ENCODE assay signal across 14 cellular contexts in the genomic region with DNA sequence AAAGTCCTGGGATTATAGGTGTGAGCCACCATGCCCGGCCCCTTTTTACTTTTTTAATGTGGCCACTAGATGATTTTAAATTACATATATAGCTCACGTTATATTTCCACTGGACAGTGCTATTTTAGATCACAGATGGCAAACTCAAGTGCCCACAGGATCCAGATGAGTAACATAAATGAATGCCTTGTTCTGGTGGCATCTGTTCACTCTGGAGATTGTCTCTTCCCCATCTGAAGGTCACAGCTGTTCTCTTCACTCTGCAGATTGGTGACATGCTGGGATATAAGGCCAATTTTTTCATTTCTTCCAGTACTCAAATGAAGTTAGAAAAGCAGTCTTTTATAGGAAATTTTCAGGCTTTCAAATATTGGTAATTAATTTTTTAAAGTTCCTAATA.
DNase-seq lines count a peak whose midpoint lies in the region; ATAC-seq lines count a peak whose summit lies in the region.
"Had no signal": no experiment of that assay in that cellular context is flagged by ENCODE, and none has a peak within 500 bp of the region (broad histone marks: within the 10 kb centered on the region; RNA-seq: fewer than 3 reads in every experiment).

No MANE protein-coding gene starts in this region.

- peak; percentile 63 for DNase-seq in DMS 273 treated with DMSO at 0.1 percent for 48 hours (lab: John Stamatoyannopoulos, UW)
- peak; percentile 61 for DNase-seq in NCI-H2171 (lab: John Stamatoyannopoulos, UW)
- no peak for DNase-seq in T-helper 17 cell
- peak; percentile 27 for DNase-seq in skeletal muscle cell (ENCODE audit: low read depth)
- no peak for DNase-seq in H4 (ENCODE audit: low spot score)
- no peak for DNase-seq in NCI-H446 treated with DMSO at 0.1 percent for 48 hours (lab: John Stamatoyannopoulos, UW)
- DNase-seq in stimulated activated CD4-positive, alpha-beta T cell treated with anti-CD3 and anti-CD28 coated beads, Interleukin-4, amount 100 ng/mL, for 4 hours = no peak
- DNase-seq in kidney glomerular epithelial cell (lab: John Stamatoyannopoulos, UW) = no peak
- DNase-seq: C1 segment of cervical spinal cord; CD4-positive, alpha-beta memory T cell; DND-41; GDM1 had no signal

- no peaks in the 10 kb centered on the region for H3K9me3 ChIP-seq in T-helper 17 cell (ENCODE audit: control insufficient read depth, low read length, poor library complexity, severe bottlenecking)

- peaks cover 9% of the 10 kb centered on the region for H3K4me1 Mint-ChIP-seq in T-helper 17 cell
- H3K4me1 Mint-ChIP-seq: B cell had no signal

- H3K36me3 Mint-ChIP-seq in T-helper 17 cell (ENCODE audit: low read depth) = peaks cover 11% of the 10 kb centered on the region

- H3K27me3 Mint-ChIP-seq in T-helper 17 cell = no peaks in the 10 kb centered on the region
- H3K27me3 Mint-ChIP-seq: B cell; CD4-positive, alpha-beta memory T cell had no signal

- H3K4me3 ChIP-seq in skeletal muscle cell (ENCODE audit: low read depth, low read length) = no peak overlapping the region

- peak overlapping the region; percentile 74 for H3K27ac Mint-ChIP-seq in T-helper 17 cell

- no peak for ATAC-seq in T-helper 17 cell
- ATAC-seq: HCT116 had no signal

- no peak overlapping the region for H3K4me3 Mint-ChIP-seq in T-helper 17 cell
- H3K4me3 Mint-ChIP-seq: B cell; CD4-positive, alpha-beta memory T cell had no signal

Comparison
In these comparisons a context has a peak if more than half of its experiments do, and no peak if none do; other contexts are left out.
1. DNase-seq: peak in DMS 273 treated with DMSO at 0.1 percent for 48 hours (single experiment), NCI-H2171 (single experiment) and skeletal muscle cell (single experiment); none in T-helper 17 cell (0 of 3), H4 (single experiment), NCI-H446 treated with DMSO at 0.1 percent for 48 hours (single experiment), stimulated activated CD4-positive, alpha-beta T cell treated with anti-CD3 and anti-CD28 coated beads, Interleukin-4, amount 100 ng/mL, for 4 hours (0 of 2) and kidney glomerular epithelial cell (single experiment).